Comparison of ENCODE assay signal across 8 cellular contexts in genomic region chr4:112297495-112297894, GRCh38. TPM values are rescaled to one million over a fixed set of nuclear protein-coding genes. Genes with fewer than 3 reads are reported as not detected.
DNase-seq lines count a peak whose midpoint lies in the region; ATAC-seq, FAIRE-seq and TF ChIP-seq lines count a peak whose summit lies in the region.

No MANE protein-coding gene starts in this region.

- no peak for FAIRE-seq in small intestine (lab: Jason Lieb, UNC)

- TF ChIP-seq CTCF in foreskin fibroblast (IDR thresholded peaks at IDR 0.05; ENCODE audit: low read depth, low read length) = no peak

- ATAC-seq in GM19467 (IDR thresholded peaks at IDR 0.05; ENCODE audit: unreplicated experiment) (peak; percentile 11), GM18502 (IDR thresholded peaks at IDR 0.05; ENCODE audit: poor library complexity, unreplicated experiment) (no peak), GM21381 (IDR thresholded peaks at IDR 0.05; ENCODE audit: unreplicated experiment) (no peak), GM21619 (IDR thresholded peaks at IDR 0.05; ENCODE audit: unreplicated experiment) (no peak)

- H3K36me3 ChIP-seq in SJCRH30 = no peaks in the 10 kb centered on the region
- no peaks in the 10 kb centered on the region for H3K36me3 ChIP-seq in small intestine (ENCODE audit: control insufficient read depth in 2 of 2, insufficient read depth in 2 of 2, low read length in 2 of 2)

- H3K9me3 ChIP-seq in SJCRH30 (replicated peaks) = no peaks in the 10 kb centered on the region
- H3K9me3 ChIP-seq in small intestine (ENCODE audit: control insufficient read depth, low read depth) = no peaks in the 10 kb centered on the region

- H3K27me3 ChIP-seq in SJCRH30 = no peaks in the 10 kb centered on the region
- H3K27me3 ChIP-seq in small intestine (ENCODE audit: control insufficient read depth in 2 of 2, insufficient read depth in 2 of 2, low read length in 2 of 2) = no peaks in the 10 kb centered on the region

- H3K4me1 ChIP-seq in SJCRH30 = no peaks in the 10 kb centered on the region
- peaks cover 0 to 4% of the 10 kb centered on the region in 2 donors for H3K4me1 ChIP-seq in small intestine (ENCODE audit: control insufficient read depth in 2 of 2, insufficient read depth in 1 of 2, low read depth in 1 of 2, low read length in 1 of 2)

- peak overlapping the region; percentile 50 for H3K4me3 ChIP-seq in SJCRH30
- peak overlapping the region; percentile 48 to 66 for H3K4me3 ChIP-seq in foreskin fibroblast (ENCODE audit: low read depth in 1 of 2, low read length in 2 of 2)
- peak overlapping the region; percentile 44 to 45 for H3K4me3 ChIP-seq in small intestine (ENCODE audit: low read depth in 1 of 2, low read length in 2 of 2)

- no peak overlapping the region for H3K27ac ChIP-seq in SJCRH30
- peak overlapping the region; percentile 41 to 58 for H3K27ac ChIP-seq in small intestine (ENCODE audit: low read depth in 1 of 2, low read length in 1 of 2)

- DNase-seq in SJCRH30 (no peak), foreskin fibroblast (no peak), small intestine (no peak), EL (no peak)

- 0 to 4% (median 2%) methylated on average over 1 of the region's 1 CpG for WGBS in small intestine, 3 donors

RNA-seq across cellular contexts. Expression of gene ALPK1, which starts 0.3 kb away (rescaled TPM):
- 5.0 and 5.1 TPM in 2 replicates for total RNA-seq in SJCRH30 (2014; rRNA removed; shearing (Covaris generic))
- 1 to 10 TPM; 4.3 to 6.9 (median 5.3) TPM for polyA plus RNA-seq in small intestine

RNA-seq across cellular contexts. Expression of gene TIFA, which starts 11.8 kb away (rescaled TPM):
- 17.8 and 25.4 TPM in 2 replicates for total RNA-seq in SJCRH30 (2014; rRNA removed; shearing (Covaris generic))
- 10 to 100 TPM in 1 of 3 donors, 1 to 10 TPM in 1, under 1 TPM in 1; 0.89 to 11.3 (median 6.2) TPM for polyA plus RNA-seq in small intestine
